Comparison of ENCODE assay signal across 1 cellular context in the genomic region with DNA sequence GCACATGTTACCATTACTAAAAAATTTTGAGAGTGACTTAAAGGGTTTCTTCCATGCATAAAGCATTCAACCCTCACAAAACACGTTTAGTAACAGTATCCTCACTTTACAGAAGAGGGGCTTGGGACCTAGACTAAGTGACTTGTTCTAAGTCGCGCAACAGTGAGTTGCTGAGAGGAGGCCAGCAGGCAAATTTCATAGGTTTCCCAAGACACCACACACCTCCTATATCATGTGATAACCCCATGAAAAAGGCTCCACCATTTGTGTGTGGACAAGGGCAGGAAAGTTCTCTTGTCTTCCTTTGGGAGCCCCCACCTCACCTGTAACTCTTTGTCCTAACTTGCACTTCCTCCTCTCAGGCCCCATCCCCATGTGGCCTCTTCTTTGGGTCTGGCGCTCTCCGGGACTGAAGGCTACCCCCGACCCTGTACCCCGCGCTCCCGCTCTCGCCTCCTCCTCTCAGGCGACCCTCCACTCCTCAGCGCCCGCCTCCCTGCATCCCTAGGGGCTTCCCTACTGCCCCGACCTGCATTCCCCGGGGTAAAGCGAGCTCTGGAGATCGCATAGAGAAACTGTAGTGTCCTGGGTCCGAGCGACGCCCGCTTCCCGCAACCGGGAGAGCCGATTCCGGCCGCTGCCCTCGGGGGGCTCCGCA.
TF ChIP-seq lines count a peak whose summit lies in the region.

No MANE protein-coding gene starts in this region.

TF ChIP-seq in H1, 55 proteins besides CTCF, POLR2A, EP300 and RAD21:
- TF ChIP-seq ASH2L (IDR thresholded peaks at IDR 0.05; ENCODE audit: low read length): peak; percentile 85
- TF ChIP-seq TAF1 (IDR thresholded peaks at IDR 0.05; ENCODE audit: low read depth, low read length): peak; percentile 3; the same call in 1 of the 2 replicates
- no peak for TF ChIP-seq KDM4A (IDR thresholded peaks at IDR 0.05; ENCODE audit: low read depth, low read length, severe bottlenecking)
- TF ChIP-seq TBP (IDR thresholded peaks at IDR 0.05; ENCODE audit: low read depth, low read length): 0 out of 2 replicates have a peak, but pooled peaks have one; percentile 27
- peak in 1 of 2 experiments; percentile 31; a peak in 1 of 4 replicates for TF ChIP-seq SIN3A (conservative IDR thresholded peaks at IDR 0.05 in 1 of 2, IDR thresholded peaks at IDR 0.05 in 1 of 2; ENCODE audit: low read depth in 1 of 2, low read length in 2 of 2)
- peak; percentile 52; the same call in 1 of the 2 replicates for TF ChIP-seq RFX5 (IDR thresholded peaks at IDR 0.05; ENCODE audit: borderline replicate concordance, low read depth, low read length)
- TF ChIP-seq, protein P1, sequence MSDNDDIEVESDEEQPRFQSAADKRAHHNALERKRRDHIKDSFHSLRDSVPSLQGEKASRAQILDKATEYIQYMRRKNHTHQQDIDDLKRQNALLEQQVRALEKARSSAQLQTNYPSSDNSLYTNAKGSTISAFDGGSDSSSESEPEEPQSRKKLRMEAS (IDR thresholded peaks at IDR 0.05): peak; percentile 45; the same call in 1 of the 2 replicates
- TF ChIP-seq RBBP5 (IDR thresholded peaks at IDR 0.05; ENCODE audit: borderline replicate concordance, low read depth, low read length): no peak
